8 cellular contexts compared by ENCODE assay signal in genomic region chr3:88150771-88151170, GRCh38. TPM values are rescaled to one million over a fixed set of nuclear protein-coding genes. Genes with fewer than 3 reads are reported as not detected.
A peak's percentile ranks its signal among the peaks of the same experiment; 100 is the strongest.
DNase-seq lines count a peak whose midpoint lies in the region; TF ChIP-seq lines count a peak whose summit lies in the region.

No MANE protein-coding gene starts in this region.

- H3F3A ChIP-seq in DOHH2 (ENCODE audit: control insufficient read depth, insufficient read depth) (0 out of 2 replicates have a peak, but pooled peaks cover 8% of the 10 kb centered on the region), neural cell (ENCODE audit: insufficient read depth, low read length, poor library complexity, severe bottlenecking) (peaks cover 3% of the 10 kb centered on the region)

- H3K9me2 ChIP-seq in DOHH2 (replicated peaks; ENCODE audit: control insufficient read depth, low read length) (no peaks in the 10 kb centered on the region), neural cell (ENCODE audit: insufficient read depth, low read length) (no peaks in the 10 kb centered on the region)

- H3K36me3 ChIP-seq in DOHH2 (ENCODE audit: control insufficient read depth, low read length) (peaks cover 38% of the 10 kb centered on the region), ectodermal cell (ENCODE audit: control insufficient read depth, insufficient read depth, low read length) (peaks cover 16% of the 10 kb centered on the region), neural cell (ENCODE audit: insufficient read depth, low read length) (no peaks in the 10 kb centered on the region)

- H3K9ac ChIP-seq in neural cell (ENCODE audit: low read length) = peak overlapping the region; percentile 92

- no peak for TF ChIP-seq RAD21 in neural cell (conservative IDR thresholded peaks at IDR 0.05)

- H3K9me3 ChIP-seq in DOHH2 (ENCODE audit: control insufficient read depth, insufficient read depth, low read length) (no peaks in the 10 kb centered on the region), ectodermal cell (ENCODE audit: control insufficient read depth, low read length) (no peaks in the 10 kb centered on the region), neural cell (ENCODE audit: low read length) (no peaks in the 10 kb centered on the region)

- H3K4me3 ChIP-seq in DOHH2 (ENCODE audit: low read length) (peak overlapping the region; percentile 99), NB4 (ENCODE audit: low read depth, low read length) (peak overlapping the region; percentile 95), ectodermal cell (ENCODE audit: insufficient read depth, low read depth, low read length) (peak overlapping the region; percentile 94), neural cell (ENCODE audit: low read length) (peak overlapping the region; percentile 91)

- no peak for TF ChIP-seq POLR2A in NB4 (IDR thresholded peaks at IDR 0.05; ENCODE audit: extremely low read depth, insufficient read length)

- TF ChIP-seq CTCF in DOHH2 (IDR thresholded peaks at IDR 0.05; ENCODE audit: low read depth, low read length, poor library complexity, severe bottlenecking) (no peak), NB4 (IDR thresholded peaks at IDR 0.05; ENCODE audit: low read depth, low read length) (no peak), neural cell (IDR thresholded peaks at IDR 0.05; ENCODE audit: poor library complexity, severe bottlenecking) (no peak)

- peaks cover 91% of the 10 kb centered on the region for H3K79me2 ChIP-seq in DOHH2 (ENCODE audit: control insufficient read depth, low read length)
- H3K79me2 ChIP-seq in neural cell (replicated peaks; ENCODE audit: insufficient read depth, low read length) = peaks cover 66% of the 10 kb centered on the region

- H3K27ac ChIP-seq in DOHH2 (ENCODE audit: low read depth, low read length) (peak overlapping the region; percentile 87), ectodermal cell (ENCODE audit: insufficient read depth, low read depth, low read length, poor library complexity, severe bottlenecking) (no peak overlapping the region), neural cell (ENCODE audit: low read length) (peak overlapping the region; percentile 95)

- peaks cover 5% of the 10 kb centered on the region; the same call in 1 of the 2 replicates for H4K20me1 ChIP-seq in DOHH2 (ENCODE audit: control insufficient read depth, insufficient read depth, low read depth, low read length)
- H4K20me1 ChIP-seq in neural cell (ENCODE audit: insufficient read depth) = no peaks in the 10 kb centered on the region

- H3K4me2 ChIP-seq in DOHH2 (ENCODE audit: low read length) = peak overlapping the region; percentile 82
- H3K4me2 ChIP-seq in neural cell (ENCODE audit: low read length) = peak overlapping the region; percentile 97

- TF ChIP-seq EP300 in neural cell (conservative IDR thresholded peaks at IDR 0.05; ENCODE audit: poor library complexity, severe bottlenecking) = no peak

- H3K4me1 ChIP-seq in DOHH2 (ENCODE audit: control insufficient read depth, low read length) = peaks cover 32% of the 10 kb centered on the region
- no peaks in the 10 kb centered on the region for H3K4me1 ChIP-seq in ectodermal cell (ENCODE audit: control insufficient read depth, insufficient read depth, low read length)

- DNase-seq in NB4 (ENCODE audit: low read depth) (peak; percentile 58), RKO (ENCODE audit: low spot score) (no peak), activated gamma-delta T cell (lab: John Stamatoyannopoulos, UW) (no peak), NCI-H524 (lab: John Stamatoyannopoulos, UW) (no peak), NCI-H2029 (lab: John Stamatoyannopoulos, UW) (no peak)

- H2AFZ ChIP-seq in neural cell (ENCODE audit: low read depth, low read length) = peak overlapping the region; percentile 98

- WGBS in ectodermal cell, 2 experiments = 4 to 9% methylated on average over 4 to 7 of the region's 7 CpGs

- H3K27me3 ChIP-seq in DOHH2 (ENCODE audit: control insufficient read depth, low read length) = no peaks in the 10 kb centered on the region
- no peaks in the 10 kb centered on the region for H3K27me3 ChIP-seq in ectodermal cell (ENCODE audit: control insufficient read depth, insufficient read depth, low read length, poor library complexity, severe bottlenecking)
- H3K27me3 ChIP-seq in neural cell (ENCODE audit: insufficient read depth, low read depth, low read length) = no peaks in the 10 kb centered on the region

TF ChIP-seq in neural cell, 6 proteins besides CTCF, POLR2A, EP300 and RAD21:
- no peak for TF ChIP-seq MXI1 (conservative IDR thresholded peaks at IDR 0.05; ENCODE audit: poor library complexity, severe bottlenecking)
- no peak for TF ChIP-seq SMC3 (conservative IDR thresholded peaks at IDR 0.05; ENCODE audit: poor library complexity)
- TF ChIP-seq EZH2 (IDR thresholded peaks at IDR 0.05; ENCODE audit: borderline replicate concordance, insufficient read depth, low read length, poor library complexity, severe bottlenecking) = no peak
- no peak for TF ChIP-seq REST (IDR thresholded peaks at IDR 0.05; ENCODE audit: borderline replicate concordance)

RNA-seq across cellular contexts. Expression of gene C3orf38, which starts 1.0 kb away (rescaled TPM):
- polyA plus RNA-seq in ectodermal cell (2013, experiment 1 of 4) = 34.8 TPM
- 39.9 TPM for polyA plus RNA-seq in ectodermal cell (2013, experiment 2 of 4)
- 33.8 TPM for polyA plus RNA-seq in ectodermal cell (2013, experiment 3 of 4)
- 35.3 TPM for polyA plus RNA-seq in ectodermal cell (2013, experiment 4 of 4)
- polyA plus RNA-seq in neural cell = 26.5 and 34.2 TPM in 2 replicates
- polyA minus RNA-seq in neural cell = 93.0 and 96.4 TPM in 2 replicates
